1 cellular context compared by ENCODE assay signal in the genomic region with DNA sequence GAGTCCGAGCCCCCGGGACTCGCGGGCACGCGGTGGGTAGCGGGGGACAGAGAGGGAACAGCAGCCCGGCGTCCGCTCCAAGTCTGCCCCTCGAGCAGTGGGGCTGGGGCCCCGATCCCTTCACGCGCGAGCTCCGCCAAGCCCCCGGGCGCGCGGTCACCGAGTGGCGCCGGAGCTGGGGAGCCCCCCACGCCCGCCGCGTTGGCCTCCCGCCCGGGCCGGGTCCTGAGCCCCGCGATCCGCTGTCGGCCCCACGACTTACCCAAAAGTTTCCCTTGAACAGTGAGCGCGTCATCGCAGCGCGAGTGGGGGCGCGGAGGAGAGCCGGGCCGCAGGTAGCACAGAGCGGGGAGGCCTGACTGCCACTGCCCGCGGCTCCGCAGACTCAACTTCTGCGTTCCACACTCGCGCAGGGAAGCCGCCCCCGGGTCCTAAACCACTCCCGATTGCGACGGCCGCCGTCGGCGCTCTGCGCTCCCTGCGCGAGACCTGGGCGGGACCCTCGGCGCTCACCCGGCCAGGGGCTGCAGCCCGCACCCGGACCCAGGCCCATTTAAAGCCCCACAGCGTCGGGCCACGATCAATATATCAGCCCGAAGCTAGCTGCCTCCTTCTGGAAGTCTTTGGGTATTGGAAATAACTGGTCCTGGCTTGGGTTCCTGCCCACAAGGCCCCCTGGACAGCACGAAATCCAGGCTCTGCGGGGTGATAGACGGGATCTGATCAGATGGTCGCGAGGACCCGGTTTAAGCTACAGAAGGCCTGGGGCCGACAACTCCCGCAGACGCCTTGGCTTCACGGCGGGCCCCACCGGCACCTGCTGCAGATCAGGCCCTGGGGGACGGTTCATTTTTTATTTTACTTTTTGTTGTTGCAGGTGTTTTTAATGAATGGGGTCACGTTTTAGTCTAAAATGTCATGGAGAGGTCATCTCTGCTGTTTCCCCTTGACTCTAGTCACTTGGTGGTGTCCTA.
TF ChIP-seq lines count a peak whose summit lies in the region.

PSTPIP2 (minus strand) TSS at position 367 of the 974 bp plus-strand sequence; CDS start at position 295, 72 bp downstream.

TF ChIP-seq in HEK293, 187 proteins besides CTCF, POLR2A, EP300 and RAD21 (continued from another document and continues in another):
- TF ChIP-seq ZBTB10 (tag by site-specific recombination; IDR thresholded peaks at IDR 0.05), result peak; percentile 24; the same call in 1 of the 2 replicates
- no peak for TF ChIP-seq RBAK (tag by site-specific recombination; IDR thresholded peaks at IDR 0.05)
- TF ChIP-seq GLIS2 (tag by site-specific recombination; IDR thresholded peaks at IDR 0.05), result peak; percentile 80; the same call in 1 of the 2 replicates
- peak; percentile 76 for TF ChIP-seq ZFP69B (tag by site-specific recombination; IDR thresholded peaks at IDR 0.05)
- TF ChIP-seq, protein P1, sequence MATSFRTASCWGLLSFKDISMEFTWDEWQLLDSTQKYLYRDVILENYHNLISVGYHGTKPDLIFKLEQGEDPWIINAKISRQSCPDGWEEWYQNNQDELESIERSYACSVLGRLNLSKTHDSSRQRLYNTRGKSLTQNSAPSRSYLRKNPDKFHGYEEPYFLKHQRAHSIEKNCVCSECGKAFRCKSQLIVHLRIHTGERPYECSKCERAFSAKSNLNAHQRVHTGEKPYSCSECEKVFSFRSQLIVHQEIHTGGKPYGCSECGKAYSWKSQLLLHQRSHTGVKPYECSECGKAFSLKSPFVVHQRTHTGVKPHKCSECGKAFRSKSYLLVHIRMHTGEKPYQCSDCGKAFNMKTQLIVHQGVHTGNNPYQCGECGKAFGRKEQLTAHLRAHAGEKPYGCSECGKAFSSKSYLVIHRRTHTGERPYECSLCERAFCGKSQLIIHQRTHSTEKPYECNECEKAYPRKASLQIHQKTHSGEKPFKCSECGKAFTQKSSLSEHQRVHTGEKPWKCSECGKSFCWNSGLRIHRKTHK (tag by site-specific recombination; IDR thresholded peaks at IDR 0.05), result no peak
- 0 out of 2 replicates have a peak, but pooled peaks have one; percentile 16 for TF ChIP-seq ZBTB8A (tag by site-specific recombination; IDR thresholded peaks at IDR 0.05)
- TF ChIP-seq ZBTB26 (tag by site-specific recombination; optimal IDR thresholded peaks at IDR 0.05), result peak; percentile 79
- TF ChIP-seq ZNF24 (tag by site-specific recombination; IDR thresholded peaks at IDR 0.05), result no peak
- TF ChIP-seq KLF10 (tag by site-specific recombination; IDR thresholded peaks at IDR 0.05), result peak; percentile 28; the same call in 1 of the 2 replicates
- TF ChIP-seq, protein P2, sequence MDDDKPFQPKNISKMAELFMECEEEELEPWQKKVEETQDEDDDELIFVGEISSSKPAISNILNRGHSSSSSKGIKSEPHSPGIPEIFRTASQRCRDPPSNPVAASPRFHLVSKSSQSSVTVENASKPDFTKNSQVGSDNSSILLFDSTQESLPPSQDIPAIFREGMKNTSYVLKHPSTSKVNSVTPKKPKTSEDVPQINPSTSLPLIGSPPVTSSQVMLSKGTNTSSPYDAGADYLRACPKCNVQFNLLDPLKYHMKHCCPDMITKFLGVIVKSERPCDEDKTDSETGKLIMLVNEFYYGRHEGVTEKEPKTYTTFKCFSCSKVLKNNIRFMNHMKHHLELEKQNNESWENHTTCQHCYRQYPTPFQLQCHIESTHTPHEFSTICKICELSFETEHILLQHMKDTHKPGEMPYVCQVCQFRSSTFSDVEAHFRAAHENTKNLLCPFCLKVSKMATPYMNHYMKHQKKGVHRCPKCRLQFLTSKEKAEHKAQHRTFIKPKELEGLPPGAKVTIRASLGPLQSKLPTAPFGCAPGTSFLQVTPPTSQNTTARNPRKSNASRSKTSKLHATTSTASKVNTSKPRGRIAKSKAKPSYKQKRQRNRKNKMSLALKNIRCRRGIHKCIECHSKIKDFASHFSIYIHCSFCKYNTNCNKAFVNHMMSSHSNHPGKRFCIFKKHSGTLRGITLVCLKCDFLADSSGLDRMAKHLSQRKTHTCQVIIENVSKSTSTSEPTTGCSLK (tag by site-specific recombination; IDR thresholded peaks at IDR 0.05), result no peak
- no peak for TF ChIP-seq ZNF416 (tag by site-specific recombination; IDR thresholded peaks at IDR 0.05)
- TF ChIP-seq ZNF391 (tag by site-specific recombination; IDR thresholded peaks at IDR 0.05; ENCODE audit: borderline replicate concordance, low read depth), result peak; percentile 51; the same call in 1 of the 2 replicates
- peak; percentile 40; the same call in 1 of the 2 replicates for TF ChIP-seq ZFHX2 (tag by site-specific recombination; conservative IDR thresholded peaks at IDR 0.05)
- no peak for TF ChIP-seq ZNF112 (tag by site-specific recombination; IDR thresholded peaks at IDR 0.05)
- TF ChIP-seq ZSCAN23 (tag by site-specific recombination; IDR thresholded peaks at IDR 0.05), result no peak
- no peak for TF ChIP-seq ZNF791 (tag by site-specific recombination; IDR thresholded peaks at IDR 0.05)
- no peak for TF ChIP-seq ZNF266 (tag by site-specific recombination; IDR thresholded peaks at IDR 0.05; ENCODE audit: low read depth)
- no peak for TF ChIP-seq MEIS1 (CRISPR knock-in tag; IDR thresholded peaks at IDR 0.05; ENCODE audit: borderline replicate concordance)
- TF ChIP-seq GLIS1 (tag by site-specific recombination; IDR thresholded peaks at IDR 0.05), result peak; percentile 61
- TF ChIP-seq PRDM4 (tag by site-specific recombination; IDR thresholded peaks at IDR 0.05), result no peak
- no peak for TF ChIP-seq ZNF155 (tag by site-specific recombination; IDR thresholded peaks at IDR 0.05)
- TF ChIP-seq YY1 (tag by site-specific recombination; IDR thresholded peaks at IDR 0.05), result no peak
- no peak for TF ChIP-seq ZNF600 (tag by site-specific recombination; IDR thresholded peaks at IDR 0.05)
- TF ChIP-seq ZNF830 (tag by site-specific recombination; IDR thresholded peaks at IDR 0.05; ENCODE audit: low read depth), result no peak
- no peak for TF ChIP-seq ZNF624 (tag by site-specific recombination; IDR thresholded peaks at IDR 0.05)
- TF ChIP-seq ZNF768 (tag by site-specific recombination; IDR thresholded peaks at IDR 0.05), result no peak
- TF ChIP-seq ZNF140 (tag by site-specific recombination; IDR thresholded peaks at IDR 0.05), result no peak
- no peak for TF ChIP-seq ZNF16 (tag by site-specific recombination; IDR thresholded peaks at IDR 0.05; ENCODE audit: low read depth)
- TF ChIP-seq KLF8 (tag by site-specific recombination; IDR thresholded peaks at IDR 0.05), result 0 out of 2 replicates have a peak, but pooled peaks have one; percentile 17
- TF ChIP-seq, protein P3, sequence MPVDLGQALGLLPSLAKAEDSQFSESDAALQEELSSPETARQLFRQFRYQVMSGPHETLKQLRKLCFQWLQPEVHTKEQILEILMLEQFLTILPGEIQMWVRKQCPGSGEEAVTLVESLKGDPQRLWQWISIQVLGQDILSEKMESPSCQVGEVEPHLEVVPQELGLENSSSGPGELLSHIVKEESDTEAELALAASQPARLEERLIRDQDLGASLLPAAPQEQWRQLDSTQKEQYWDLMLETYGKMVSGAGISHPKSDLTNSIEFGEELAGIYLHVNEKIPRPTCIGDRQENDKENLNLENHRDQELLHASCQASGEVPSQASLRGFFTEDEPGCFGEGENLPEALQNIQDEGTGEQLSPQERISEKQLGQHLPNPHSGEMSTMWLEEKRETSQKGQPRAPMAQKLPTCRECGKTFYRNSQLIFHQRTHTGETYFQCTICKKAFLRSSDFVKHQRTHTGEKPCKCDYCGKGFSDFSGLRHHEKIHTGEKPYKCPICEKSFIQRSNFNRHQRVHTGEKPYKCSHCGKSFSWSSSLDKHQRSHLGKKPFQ (tag by site-specific recombination; IDR thresholded peaks at IDR 0.05), result no peak
- no peak for TF ChIP-seq ZNF184 (tag by site-specific recombination; IDR thresholded peaks at IDR 0.05)
- no peak for TF ChIP-seq ZSCAN5A (tag by site-specific recombination; IDR thresholded peaks at IDR 0.05)
- no peak for TF ChIP-seq MZF1 (tag by site-specific recombination; IDR thresholded peaks at IDR 0.05; ENCODE audit: borderline replicate concordance)
- peak; percentile 92 for TF ChIP-seq ZNF777 (tag by site-specific recombination; IDR thresholded peaks at IDR 0.05; ENCODE audit: borderline replicate concordance)
- no peak for TF ChIP-seq ZBTB1 (tag by site-specific recombination; IDR thresholded peaks at IDR 0.05)
- TF ChIP-seq ZNF211 (tag by site-specific recombination; IDR thresholded peaks at IDR 0.05; ENCODE audit: low read depth), result no peak
- no peak for TF ChIP-seq ZNF214 (tag by site-specific recombination; IDR thresholded peaks at IDR 0.05; ENCODE audit: borderline replicate concordance)
- no peak for TF ChIP-seq ZNF560 (tag by site-specific recombination; IDR thresholded peaks at IDR 0.05; ENCODE audit: borderline replicate concordance)
- 0 out of 2 replicates have a peak, but pooled peaks have one; percentile 17 for TF ChIP-seq KLF1 (tag by site-specific recombination; IDR thresholded peaks at IDR 0.05)
- 0 out of 2 replicates have a peak, but pooled peaks have one; percentile 53 for TF ChIP-seq ZFP37 (tag by site-specific recombination; IDR thresholded peaks at IDR 0.05)
- no peak for TF ChIP-seq ZNF311 (tag by site-specific recombination; IDR thresholded peaks at IDR 0.05; ENCODE audit: borderline replicate concordance)
- TF ChIP-seq, protein P4, sequence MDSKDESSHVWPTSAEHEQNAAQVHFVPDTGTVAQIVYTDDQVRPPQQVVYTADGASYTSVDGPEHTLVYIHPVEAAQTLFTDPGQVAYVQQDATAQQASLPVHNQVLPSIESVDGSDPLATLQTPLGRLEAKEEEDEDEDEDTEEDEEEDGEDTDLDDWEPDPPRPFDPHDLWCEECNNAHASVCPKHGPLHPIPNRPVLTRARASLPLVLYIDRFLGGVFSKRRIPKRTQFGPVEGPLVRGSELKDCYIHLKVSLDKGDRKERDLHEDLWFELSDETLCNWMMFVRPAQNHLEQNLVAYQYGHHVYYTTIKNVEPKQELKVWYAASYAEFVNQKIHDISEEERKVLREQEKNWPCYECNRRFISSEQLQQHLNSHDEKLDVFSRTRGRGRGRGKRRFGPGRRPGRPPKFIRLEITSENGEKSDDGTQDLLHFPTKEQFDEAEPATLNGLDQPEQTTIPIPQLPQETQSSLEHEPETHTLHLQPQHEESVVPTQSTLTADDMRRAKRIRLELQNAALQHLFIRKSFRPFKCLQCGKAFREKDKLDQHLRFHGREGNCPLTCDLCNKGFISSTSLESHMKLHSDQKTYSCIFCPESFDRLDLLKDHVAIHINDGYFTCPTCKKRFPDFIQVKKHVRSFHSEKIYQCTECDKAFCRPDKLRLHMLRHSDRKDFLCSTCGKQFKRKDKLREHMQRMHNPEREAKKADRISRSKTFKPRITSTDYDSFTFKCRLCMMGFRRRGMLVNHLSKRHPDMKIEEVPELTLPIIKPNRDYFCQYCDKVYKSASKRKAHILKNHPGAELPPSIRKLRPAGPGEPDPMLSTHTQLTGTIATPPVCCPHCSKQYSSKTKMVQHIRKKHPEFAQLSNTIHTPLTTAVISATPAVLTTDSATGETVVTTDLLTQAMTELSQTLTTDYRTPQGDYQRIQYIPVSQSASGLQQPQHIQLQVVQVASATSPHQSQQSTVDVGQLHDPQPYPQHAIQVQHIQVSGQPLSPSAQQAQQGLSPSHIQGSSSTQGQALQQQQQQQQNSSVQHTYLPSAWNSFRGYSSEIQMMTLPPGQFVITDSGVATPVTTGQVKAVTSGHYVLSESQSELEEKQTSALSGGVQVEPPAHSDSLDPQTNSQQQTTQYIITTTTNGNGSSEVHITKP (tag by site-specific recombination; IDR thresholded peaks at IDR 0.05), result peak; percentile 78
